Comparison of ENCODE assay signal across 21 cellular contexts in the genomic region with DNA sequence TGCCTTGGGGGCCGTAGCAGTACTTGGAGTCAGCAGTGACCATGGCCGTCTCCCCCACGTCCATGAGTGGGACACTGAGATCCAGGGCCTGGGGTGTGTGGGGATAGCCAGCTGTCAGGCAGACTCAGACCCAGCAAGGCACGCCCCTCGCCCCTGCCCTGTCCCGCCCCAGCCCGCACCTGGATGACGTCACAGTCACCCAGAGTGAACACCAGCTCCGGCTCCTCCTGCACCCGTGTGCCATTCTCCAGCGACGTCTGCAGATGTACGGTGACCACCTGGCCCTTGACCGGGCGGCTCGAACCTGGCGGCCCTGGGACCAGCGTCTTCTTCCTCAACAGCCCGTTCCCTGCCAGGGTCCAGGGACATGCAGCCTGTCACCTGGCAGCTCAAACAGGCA. TPM values are rescaled to one million over a fixed set of nuclear protein-coding genes. Genes with fewer than 3 reads are reported as not detected.
A peak's percentile ranks its signal among the peaks of the same experiment; 100 is the strongest.
DNase-seq lines count a peak whose midpoint lies in the region; ATAC-seq, FAIRE-seq and TF ChIP-seq lines count a peak whose summit lies in the region.
"Had no signal": no experiment of that assay in that cellular context is flagged by ENCODE, and none has a peak within 500 bp of the region (broad histone marks: within the 10 kb centered on the region; RNA-seq: fewer than 3 reads in every experiment).

No MANE protein-coding gene starts in this region.

- no peak overlapping the region for H3K4me2 ChIP-seq in HepG2 (ENCODE audit: low read depth, low read length)

- H4K20me1 ChIP-seq in HepG2 (ENCODE audit: insufficient read depth, low read length), result no peaks in the 10 kb centered on the region

- intact Hi-C loops in HepG2 (cut with micrococcal nuclease; ENCODE audit: unreplicated experiment) (no loop called here), right lobe of liver (cut with DNase I) (no loop called here), kidney (cut with DNase I) (no loop called here)

- FAIRE-seq in HepG2 (lab: Jason Lieb, UNC) (no peak), kidney (lab: Jason Lieb, UNC) (no peak)
- FAIRE-seq: A204.1, GM12878 had no signal

- TF ChIP-seq POLR2A in HepG2 (IDR thresholded peaks at IDR 0.05; ENCODE audit: insufficient read depth in 1 of 2, low read depth in 2 of 2, low read length in 2 of 2), result no peak
- no peak for TF ChIP-seq POLR2A in right lobe of liver (IDR thresholded peaks at IDR 0.05)

- H3K9ac ChIP-seq in HepG2 (ENCODE audit: insufficient read depth, low read depth, low read length) (no peak overlapping the region), kidney (ENCODE audit: low read length in 2 of 2) (no peak overlapping the region)

- no peak for DNase-seq in HepG2 (ENCODE audit: low spot score)
- DNase-seq in right lobe of liver, result no peak
- peak; percentile 75 for DNase-seq in kidney
- DNase-seq: ACHN; BE2C; C1 segment of cervical spinal cord; CD4-positive, CD25-positive, alpha-beta regulatory T cell; CD8-positive, alpha-beta memory T cell; COR-L47; DMS 273 treated with DMSO at 0.1 percent for 48 hours; DMS53; DND-41; EL; GOT3; H9 had no signal

- no peaks in the 10 kb centered on the region; a peak in 1 of 5 replicates for H3K27me3 ChIP-seq in HepG2 (ENCODE audit: control insufficient read depth in 1 of 2, insufficient read depth in 2 of 2, low read length in 2 of 2)
- H3K27me3 ChIP-seq in right lobe of liver, result no peaks in the 10 kb centered on the region
- H3K27me3 ChIP-seq: BE2C had no signal

- peaks cover 9% of the 10 kb centered on the region for H3K79me2 ChIP-seq in HepG2 (ENCODE audit: insufficient read depth, low read length)

- peaks cover 5 to 26% of the 10 kb centered on the region in 2 experiments for H3K36me3 ChIP-seq in HepG2 (replicated peaks in 1 of 2; ENCODE audit: control insufficient read depth in 1 of 2, insufficient read depth in 2 of 2, low read length in 2 of 2)
- H3K36me3 ChIP-seq in right lobe of liver, result peaks cover 0 to 41% (median 1%) of the 10 kb centered on the region in 4 donors
- peaks cover 23 to 64% of the 10 kb centered on the region in 2 experiments for H3K36me3 ChIP-seq in HEK293 (ENCODE audit: control insufficient read depth in 2 of 2, insufficient read depth in 1 of 2, low read length in 2 of 2)
- H3K36me3 ChIP-seq in kidney (ENCODE audit: control insufficient read depth in 1 of 2, insufficient read depth in 2 of 2, low read length in 2 of 2), result peaks cover 13 to 28% of the 10 kb centered on the region in 2 donors

- TF ChIP-seq RAD21 in HepG2 (CRISPR knock-in tag; IDR thresholded peaks at IDR 0.05), result no peak

- no peak for TF ChIP-seq CTCF in HepG2 (CRISPR knock-in tag; IDR thresholded peaks at IDR 0.05)
- no peak for TF ChIP-seq CTCF in right lobe of liver (IDR thresholded peaks at IDR 0.05)
- TF ChIP-seq CTCF in HEK293 (tag by site-specific recombination; IDR thresholded peaks at IDR 0.05), result no peak
- no peak for TF ChIP-seq CTCF in kidney (IDR thresholded peaks at IDR 0.05; ENCODE audit: borderline replicate concordance, extremely low read depth, insufficient read depth)

- TF ChIP-seq EP300 in HepG2 (IDR thresholded peaks at IDR 0.05; ENCODE audit: low read depth in 2 of 2, low read length in 2 of 2), result no peak
- TF ChIP-seq EP300 in HepG2 (CRISPR knock-in tag; IDR thresholded peaks at IDR 0.05; ENCODE audit: borderline replicate concordance), result no peak

- POLR2A ChIA-PET in HepG2 (lab: Yijun Ruan, JAX), result no interaction called here
- POLR2A ChIA-PET in HEK293 (lab: Yijun Ruan, JAX), result interaction anchor here (0.7 kb wide), 1 partner anchor 39 kb away, joined by 3 read pairs; no protein-coding TSS in a partner anchor

- H3K9me3 ChIP-seq in HepG2 (ENCODE audit: low read length) (no peaks in the 10 kb centered on the region), right lobe of liver (no peaks in the 10 kb centered on the region), HEK293 (ENCODE audit: control insufficient read depth, insufficient read depth, low read depth, low read length) (no peaks in the 10 kb centered on the region), kidney (ENCODE audit: control insufficient read depth in 1 of 2, low read length in 2 of 2) (no peaks in the 10 kb centered on the region)
- H3K9me3 ChIP-seq: BE2C had no signal

- no peak overlapping the region for H3K4me3 ChIP-seq in HepG2 (replicated peaks in 1 of 3; ENCODE audit: insufficient read depth in 1 of 3, low read depth in 2 of 3, low read length in 3 of 3)
- no peak overlapping the region for H3K4me3 ChIP-seq in right lobe of liver
- H3K4me3 ChIP-seq in HEK293 (ENCODE audit: low read depth, low read length), result no peak overlapping the region
- H3K4me3 ChIP-seq in kidney (ENCODE audit: low read length in 2 of 2), result no peak overlapping the region
- H3K4me3 ChIP-seq: GM12878 had no signal

- H3K4me1 ChIP-seq in HepG2 (ENCODE audit: insufficient read depth, low read length), result peaks cover 16% of the 10 kb centered on the region
- peaks cover 0 to 17% (median 3%) of the 10 kb centered on the region in 4 donors for H3K4me1 ChIP-seq in right lobe of liver
- no peaks in the 10 kb centered on the region for H3K4me1 ChIP-seq in HEK293 (ENCODE audit: control insufficient read depth, insufficient read depth, low read length)
- H3K4me1 ChIP-seq in kidney (ENCODE audit: control insufficient read depth in 1 of 2, insufficient read depth in 1 of 2, low read depth in 1 of 2, low read length in 2 of 2), result peaks cover 4 to 7% of the 10 kb centered on the region in 2 donors

- no TSS peak for BruUV-seq in HepG2 (replicated peaks; lab: Mats Ljungman, UMichigan)

- in situ Hi-C loops in HepG2 (cut with HindIII; ENCODE audit: extremely low pct_ligation_motif_present, low pct_unique_long_range_greater_than_20kb), result no loop called here

- ATAC-seq in HepG2 (no peak), right lobe of liver (no peak), GM18870 (IDR thresholded peaks at IDR 0.05; ENCODE audit: unreplicated experiment) (no peak), GM18519 (IDR thresholded peaks at IDR 0.05; ENCODE audit: low FRiP score, unreplicated experiment) (no peak), GM21576 (IDR thresholded peaks at IDR 0.05; ENCODE audit: unreplicated experiment) (no peak)
- ATAC-seq: GM12878 had no signal

- H3K27ac ChIP-seq in HepG2 (ENCODE audit: extremely low read length, insufficient read depth, low read length) (no peak overlapping the region), right lobe of liver (no peak overlapping the region), HEK293 (ENCODE audit: extremely low read depth, low read depth, low read length) (no peak overlapping the region), kidney (ENCODE audit: low read depth in 2 of 2, low read length in 2 of 2) (no peak overlapping the region)

- CTCF ChIA-PET in HepG2 (lab: Yijun Ruan, JAX; ENCODE audit: low intra/inter-chr PET ratio, low total read pairs) (no interaction called here), HEK293 (lab: Yijun Ruan, JAX) (interaction anchor here (0.7 to 0.8 kb wide), 2 partner anchors 55 to 447 kb away, joined by 3 read pairs; no protein-coding TSS in a partner anchor)

- 100% methylated on average over 11 of the region's 19 CpGs for WGBS in HepG2 (ENCODE audit: low lambda C conversion rate)
- 100% methylated on average over 1 of the region's 19 CpGs for WGBS in right lobe of liver (ENCODE audit: insufficient coverage, low coverage, low lambda C conversion rate, missing lambda C conversion rate)

- no peak overlapping the region for H2AFZ ChIP-seq in HepG2 (ENCODE audit: low read length)

RNA-seq across cellular contexts. Expression of gene FKBP8, which starts 4.0 kb away (rescaled TPM):
- total RNA-seq in HepG2 (2016; rRNA removed; fragmentation: Illumina TruSeq; extraction: Trizol) (75.1 and 81.7 TPM in 2 replicates), right lobe of liver (100 to 1,000 TPM in 3 of 6 experiments, 10 to 100 TPM in 3; 92.7 to 179 (median 118) TPM), kidney (207 TPM)
- 75.9 and 83.0 TPM in 2 replicates for total RNA-seq in HepG2 (2016; cell fraction: cytosol; rRNA removed; fragmentation: Illumina TruSeq; extraction: Trizol; ENCODE audit: low read depth)
- 78.1 and 87.6 TPM in 2 replicates for total RNA-seq in HepG2 (2016; cell fraction: insoluble cytoplasmic fraction; rRNA removed; fragmentation: Illumina TruSeq; extraction: Trizol)
- total RNA-seq in HepG2 (2016; cell fraction: membrane; rRNA removed; fragmentation: Illumina TruSeq; extraction: Trizol), result 92.2 and 111 TPM in 2 replicates
- 32.7 and 42.9 TPM in 2 replicates for total RNA-seq in HepG2 (2016; cell fraction: nucleus; rRNA removed; fragmentation: Illumina TruSeq; extraction: Trizol)
- polyA plus RNA-seq in HepG2 (2011; rRNA removed) (93.9 and 135 TPM in 2 replicates), kidney (ENCODE audit: insufficient read depth, low read depth, low replicate concordance) (314 TPM)
- 101 and 179 TPM in 2 replicates for polyA plus RNA-seq in HepG2 (2011; cell fraction: cytosol; rRNA removed)
- 159 and 173 TPM in 2 replicates for polyA plus RNA-seq in HepG2 (2011; cell fraction: nucleus; rRNA removed)
- polyA plus RNA-seq in HepG2 (2012), result 93.8 and 130 TPM in 2 replicates
- polyA plus RNA-seq in HepG2 (2016; cell fraction: cytosol; fragmentation: Illumina TruSeq; extraction: Trizol; ENCODE audit: low read depth), result 84.6 and 95.1 TPM in 2 replicates
- 107 and 111 TPM in 2 replicates for polyA plus RNA-seq in HepG2 (2016; cell fraction: insoluble cytoplasmic fraction; fragmentation: Illumina TruSeq; extraction: Trizol; ENCODE audit: low read depth)
- polyA plus RNA-seq in HepG2 (2016; cell fraction: membrane; fragmentation: Illumina TruSeq; extraction: Trizol; ENCODE audit: low read depth), result 117 and 126 TPM in 2 replicates
- polyA plus RNA-seq in HepG2 (2016; cell fraction: nucleus; fragmentation: Illumina TruSeq; extraction: Trizol; ENCODE audit: insufficient read depth, low read depth), result 80.5 and 87.9 TPM in 2 replicates
- polyA minus RNA-seq in HepG2 (2011; rRNA and poly(A)+ RNA removed; ENCODE audit: low replicate concordance), result 96.9 and 151 TPM in 2 replicates
- polyA minus RNA-seq in HepG2 (2011; cell fraction: cytosol; rRNA and poly(A)+ RNA removed), result 63.3 and 77.3 TPM in 2 replicates
- 16.6 and 20.1 TPM in 2 replicates for polyA minus RNA-seq in HepG2 (2011; cell fraction: nucleus; rRNA and poly(A)+ RNA removed)

RNA-seq across cellular contexts. Expression of gene ELL, which starts 17.5 kb away (rescaled TPM):
- total RNA-seq in HepG2 (2016; rRNA removed; fragmentation: Illumina TruSeq; extraction: Trizol), result 3.2 and 3.7 TPM in 2 replicates
- total RNA-seq in HepG2 (2016; cell fraction: cytosol; rRNA removed; fragmentation: Illumina TruSeq; extraction: Trizol; ENCODE audit: low read depth), result 0.71 and 1.1 TPM in 2 replicates
- total RNA-seq in HepG2 (2016; cell fraction: insoluble cytoplasmic fraction; rRNA removed; fragmentation: Illumina TruSeq; extraction: Trizol), result 2.7 and 4.1 TPM in 2 replicates
- 2.3 and 2.5 TPM in 2 replicates for total RNA-seq in HepG2 (2016; cell fraction: membrane; rRNA removed; fragmentation: Illumina TruSeq; extraction: Trizol)
- total RNA-seq in HepG2 (2016; cell fraction: nucleus; rRNA removed; fragmentation: Illumina TruSeq; extraction: Trizol), result 3.3 and 4.8 TPM in 2 replicates
- 5.4 and 5.8 TPM in 2 replicates for polyA plus RNA-seq in HepG2 (2011; rRNA removed)
- 3.2 and 4.3 TPM in 2 replicates for polyA plus RNA-seq in HepG2 (2011; cell fraction: cytosol; rRNA removed)
- polyA plus RNA-seq in HepG2 (2011; cell fraction: nucleus; rRNA removed), result 27.1 and 34.7 TPM in 2 replicates
- 7.1 TPM in 2 replicates for polyA plus RNA-seq in HepG2 (2012)
- 0.20 and 0.33 TPM in 2 replicates for polyA plus RNA-seq in HepG2 (2016; cell fraction: cytosol; fragmentation: Illumina TruSeq; extraction: Trizol; ENCODE audit: low read depth)
- 3.1 and 4.0 TPM in 2 replicates for polyA plus RNA-seq in HepG2 (2016; cell fraction: insoluble cytoplasmic fraction; fragmentation: Illumina TruSeq; extraction: Trizol; ENCODE audit: low read depth)
- polyA plus RNA-seq in HepG2 (2016; cell fraction: membrane; fragmentation: Illumina TruSeq; extraction: Trizol; ENCODE audit: low read depth), result 1.0 and 1.1 TPM in 2 replicates
- polyA plus RNA-seq in HepG2 (2016; cell fraction: nucleus; fragmentation: Illumina TruSeq; extraction: Trizol; ENCODE audit: insufficient read depth, low read depth), result 5.1 and 5.2 TPM in 2 replicates
- 6.3 and 17.2 TPM in 2 replicates for polyA minus RNA-seq in HepG2 (2011; rRNA and poly(A)+ RNA removed; ENCODE audit: low replicate concordance)
- 6.0 and 8.8 TPM in 2 replicates for polyA minus RNA-seq in HepG2 (2011; cell fraction: cytosol; rRNA and poly(A)+ RNA removed)
- polyA minus RNA-seq in HepG2 (2011; cell fraction: nucleus; rRNA and poly(A)+ RNA removed), result 12.9 and 14.3 TPM in 2 replicates
- 10 to 100 TPM in 2 of 6 experiments, 1 to 10 TPM in 4; 5.3 to 11.9 (median 8.6) TPM for total RNA-seq in right lobe of liver
- total RNA-seq in kidney, result 25.2 TPM
- polyA plus RNA-seq in kidney (ENCODE audit: insufficient read depth, low read depth, low replicate concordance), result 5.7 TPM

RNA-seq across cellular contexts. Expression of gene KXD1, which starts 18.3 kb away (rescaled TPM):
- total RNA-seq in HepG2 (2016; rRNA removed; fragmentation: Illumina TruSeq; extraction: Trizol), result 44.6 and 53.1 TPM in 2 replicates
- total RNA-seq in HepG2 (2016; cell fraction: cytosol; rRNA removed; fragmentation: Illumina TruSeq; extraction: Trizol; ENCODE audit: low read depth), result 49.9 and 63.5 TPM in 2 replicates
- 46.0 and 46.4 TPM in 2 replicates for total RNA-seq in HepG2 (2016; cell fraction: insoluble cytoplasmic fraction; rRNA removed; fragmentation: Illumina TruSeq; extraction: Trizol)
- 90.1 and 104 TPM in 2 replicates for total RNA-seq in HepG2 (2016; cell fraction: membrane; rRNA removed; fragmentation: Illumina TruSeq; extraction: Trizol)
- 20.4 and 21.0 TPM in 2 replicates for total RNA-seq in HepG2 (2016; cell fraction: nucleus; rRNA removed; fragmentation: Illumina TruSeq; extraction: Trizol)
- polyA plus RNA-seq in HepG2 (2011; rRNA removed), result 143 and 160 TPM in 2 replicates
- 112 and 130 TPM in 2 replicates for polyA plus RNA-seq in HepG2 (2011; cell fraction: cytosol; rRNA removed)
- 122 and 125 TPM in 2 replicates for polyA plus RNA-seq in HepG2 (2011; cell fraction: nucleus; rRNA removed)
- polyA plus RNA-seq in HepG2 (2012), result 61.5 and 85.8 TPM in 2 replicates
- 72.0 and 99.5 TPM in 2 replicates for polyA plus RNA-seq in HepG2 (2016; cell fraction: cytosol; fragmentation: Illumina TruSeq; extraction: Trizol; ENCODE audit: low read depth)
- polyA plus RNA-seq in HepG2 (2016; cell fraction: insoluble cytoplasmic fraction; fragmentation: Illumina TruSeq; extraction: Trizol; ENCODE audit: low read depth), result 68.6 and 76.3 TPM in 2 replicates
- 121 and 126 TPM in 2 replicates for polyA plus RNA-seq in HepG2 (2016; cell fraction: membrane; fragmentation: Illumina TruSeq; extraction: Trizol; ENCODE audit: low read depth)
- polyA plus RNA-seq in HepG2 (2016; cell fraction: nucleus; fragmentation: Illumina TruSeq; extraction: Trizol; ENCODE audit: insufficient read depth, low read depth), result 62.9 and 64.5 TPM in 2 replicates
- polyA minus RNA-seq in HepG2 (2011; rRNA and poly(A)+ RNA removed; ENCODE audit: low replicate concordance), result 73.9 and 103 TPM in 2 replicates
- 43.1 and 52.2 TPM in 2 replicates for polyA minus RNA-seq in HepG2 (2011; cell fraction: cytosol; rRNA and poly(A)+ RNA removed)
- polyA minus RNA-seq in HepG2 (2011; cell fraction: nucleus; rRNA and poly(A)+ RNA removed), result 20.0 and 23.6 TPM in 2 replicates
- total RNA-seq in right lobe of liver, result 10 to 100 TPM; 30.2 to 93.0 (median 36.1) TPM
- total RNA-seq in kidney, result 69.9 TPM
- 56.3 TPM for polyA plus RNA-seq in kidney (ENCODE audit: insufficient read depth, low read depth, low replicate concordance)

RNA-seq across cellular contexts. Expression of gene UBA52, which starts 32.3 kb away (rescaled TPM):
- 959 and 1,184 TPM in 2 replicates for total RNA-seq in HepG2 (2016; rRNA removed; fragmentation: Illumina TruSeq; extraction: Trizol)
- total RNA-seq in HepG2 (2016; cell fraction: cytosol; rRNA removed; fragmentation: Illumina TruSeq; extraction: Trizol; ENCODE audit: low read depth), result 1,298 and 1,315 TPM in 2 replicates
- 938 and 1,264 TPM in 2 replicates for total RNA-seq in HepG2 (2016; cell fraction: insoluble cytoplasmic fraction; rRNA removed; fragmentation: Illumina TruSeq; extraction: Trizol)
- total RNA-seq in HepG2 (2016; cell fraction: membrane; rRNA removed; fragmentation: Illumina TruSeq; extraction: Trizol), result 1,565 and 1,724 TPM in 2 replicates
- 276 and 314 TPM in 2 replicates for total RNA-seq in HepG2 (2016; cell fraction: nucleus; rRNA removed; fragmentation: Illumina TruSeq; extraction: Trizol)
- polyA plus RNA-seq in HepG2 (2011; rRNA removed), result 1,655 and 1,782 TPM in 2 replicates
- polyA plus RNA-seq in HepG2 (2011; cell fraction: cytosol; rRNA removed), result 2,000 and 3,037 TPM in 2 replicates
- 482 and 607 TPM in 2 replicates for polyA plus RNA-seq in HepG2 (2011; cell fraction: nucleus; rRNA removed)
- 1,641 and 1,658 TPM in 2 replicates for polyA plus RNA-seq in HepG2 (2012)
- 1,864 and 1,905 TPM in 2 replicates for polyA plus RNA-seq in HepG2 (2016; cell fraction: cytosol; fragmentation: Illumina TruSeq; extraction: Trizol; ENCODE audit: low read depth)
- polyA plus RNA-seq in HepG2 (2016; cell fraction: insoluble cytoplasmic fraction; fragmentation: Illumina TruSeq; extraction: Trizol; ENCODE audit: low read depth), result 1,524 and 1,536 TPM in 2 replicates
- polyA plus RNA-seq in HepG2 (2016; cell fraction: membrane; fragmentation: Illumina TruSeq; extraction: Trizol; ENCODE audit: low read depth), result 2,008 and 2,053 TPM in 2 replicates
- polyA plus RNA-seq in HepG2 (2016; cell fraction: nucleus; fragmentation: Illumina TruSeq; extraction: Trizol; ENCODE audit: insufficient read depth, low read depth), result 658 and 675 TPM in 2 replicates
- 1,990 and 2,943 TPM in 2 replicates for polyA minus RNA-seq in HepG2 (2011; rRNA and poly(A)+ RNA removed; ENCODE audit: low replicate concordance)
- polyA minus RNA-seq in HepG2 (2011; cell fraction: cytosol; rRNA and poly(A)+ RNA removed), result 420 and 430 TPM in 2 replicates
- polyA minus RNA-seq in HepG2 (2011; cell fraction: nucleus; rRNA and poly(A)+ RNA removed), result 113 and 142 TPM in 2 replicates
- 100 to 1,000 TPM; 256 to 470 (median 406) TPM for total RNA-seq in right lobe of liver
- total RNA-seq in kidney, result 828 TPM
- 1,481 TPM for polyA plus RNA-seq in kidney (ENCODE audit: insufficient read depth, low read depth, low replicate concordance)

RNA-seq across cellular contexts. Expression of gene REX1BD, which starts 49.2 kb away (rescaled TPM):
- 20.7 and 25.4 TPM in 2 replicates for total RNA-seq in HepG2 (2016; rRNA removed; fragmentation: Illumina TruSeq; extraction: Trizol)
- 16.9 and 18.9 TPM in 2 replicates for total RNA-seq in HepG2 (2016; cell fraction: cytosol; rRNA removed; fragmentation: Illumina TruSeq; extraction: Trizol; ENCODE audit: low read depth)
- 21.8 and 27.1 TPM in 2 replicates for total RNA-seq in HepG2 (2016; cell fraction: insoluble cytoplasmic fraction; rRNA removed; fragmentation: Illumina TruSeq; extraction: Trizol)
- total RNA-seq in HepG2 (2016; cell fraction: membrane; rRNA removed; fragmentation: Illumina TruSeq; extraction: Trizol), result 14.9 and 19.7 TPM in 2 replicates
- total RNA-seq in HepG2 (2016; cell fraction: nucleus; rRNA removed; fragmentation: Illumina TruSeq; extraction: Trizol), result 11.7 and 15.7 TPM in 2 replicates
- polyA plus RNA-seq in HepG2 (2011; rRNA removed), result 7.5 and 7.6 TPM in 2 replicates
- 10.8 and 16.3 TPM in 2 replicates for polyA plus RNA-seq in HepG2 (2011; cell fraction: cytosol; rRNA removed)
- 39.3 and 40.2 TPM in 2 replicates for polyA plus RNA-seq in HepG2 (2011; cell fraction: nucleus; rRNA removed)
- polyA plus RNA-seq in HepG2 (2012), result 8.3 and 10.1 TPM in 2 replicates
- polyA plus RNA-seq in HepG2 (2016; cell fraction: cytosol; fragmentation: Illumina TruSeq; extraction: Trizol; ENCODE audit: low read depth), result 9.6 and 12.0 TPM in 2 replicates
- 11.7 and 12.2 TPM in 2 replicates for polyA plus RNA-seq in HepG2 (2016; cell fraction: insoluble cytoplasmic fraction; fragmentation: Illumina TruSeq; extraction: Trizol; ENCODE audit: low read depth)
- 8.0 and 10.3 TPM in 2 replicates for polyA plus RNA-seq in HepG2 (2016; cell fraction: membrane; fragmentation: Illumina TruSeq; extraction: Trizol; ENCODE audit: low read depth)
- 19.7 and 20.4 TPM in 2 replicates for polyA plus RNA-seq in HepG2 (2016; cell fraction: nucleus; fragmentation: Illumina TruSeq; extraction: Trizol; ENCODE audit: insufficient read depth, low read depth)
- polyA minus RNA-seq in HepG2 (2011; rRNA and poly(A)+ RNA removed; ENCODE audit: low replicate concordance), result 2.0 and 4.9 TPM in 2 replicates
- 2.6 and 2.7 TPM in 2 replicates for polyA minus RNA-seq in HepG2 (2011; cell fraction: cytosol; rRNA and poly(A)+ RNA removed)
- polyA minus RNA-seq in HepG2 (2011; cell fraction: nucleus; rRNA and poly(A)+ RNA removed), result 2.4 and 2.6 TPM in 2 replicates
- 10 to 100 TPM; 30.4 to 71.7 (median 45.6) TPM for total RNA-seq in right lobe of liver
- 56.9 TPM for total RNA-seq in kidney
- polyA plus RNA-seq in kidney (ENCODE audit: insufficient read depth, low read depth, low replicate concordance), result 104 TPM
